In genomic region chr7:88111842-88112385, GRCh38 we compare ENCODE assay signal across 2 cellular contexts.
TF ChIP-seq lines count a peak whose summit lies in the region.

No MANE protein-coding gene starts in this region.

TF ChIP-seq in SK-N-SH treated with all-trans-retinoic acid at 6 μM for 48 hours, 23 proteins besides CTCF, POLR2A, EP300 and RAD21 (continued from another document):
- TF ChIP-seq TSHZ2 (CRISPR knock-in tag; IDR thresholded peaks at IDR 0.05) (no peak), ZFP3 (CRISPR knock-in tag; IDR thresholded peaks at IDR 0.05) (no peak), PPARA (CRISPR knock-in tag; IDR thresholded peaks at IDR 0.05; ENCODE audit: borderline replicate concordance) (no peak)

TF ChIP-seq in SK-N-SH, 30 proteins besides CTCF, POLR2A, EP300 and RAD21 (continued from another document):
- TF ChIP-seq GABPA (IDR thresholded peaks at IDR 0.05; ENCODE audit: low read depth): no peak
- TF ChIP-seq MEF2A (IDR thresholded peaks at IDR 0.05; ENCODE audit: borderline replicate concordance, low read depth): no peak
- no peak for TF ChIP-seq TEAD4 (IDR thresholded peaks at IDR 0.05; ENCODE audit: borderline replicate concordance, insufficient read depth)
- no peak for TF ChIP-seq TAF1 (IDR thresholded peaks at IDR 0.05; ENCODE audit: borderline replicate concordance, low read depth, low read length)
- no peak for TF ChIP-seq FOSL2 (IDR thresholded peaks at IDR 0.05; ENCODE audit: borderline replicate concordance, low read depth)
- no peak for TF ChIP-seq GATA2 (CRISPR knock-in tag; IDR thresholded peaks at IDR 0.05)
- TF ChIP-seq, protein P1, sequence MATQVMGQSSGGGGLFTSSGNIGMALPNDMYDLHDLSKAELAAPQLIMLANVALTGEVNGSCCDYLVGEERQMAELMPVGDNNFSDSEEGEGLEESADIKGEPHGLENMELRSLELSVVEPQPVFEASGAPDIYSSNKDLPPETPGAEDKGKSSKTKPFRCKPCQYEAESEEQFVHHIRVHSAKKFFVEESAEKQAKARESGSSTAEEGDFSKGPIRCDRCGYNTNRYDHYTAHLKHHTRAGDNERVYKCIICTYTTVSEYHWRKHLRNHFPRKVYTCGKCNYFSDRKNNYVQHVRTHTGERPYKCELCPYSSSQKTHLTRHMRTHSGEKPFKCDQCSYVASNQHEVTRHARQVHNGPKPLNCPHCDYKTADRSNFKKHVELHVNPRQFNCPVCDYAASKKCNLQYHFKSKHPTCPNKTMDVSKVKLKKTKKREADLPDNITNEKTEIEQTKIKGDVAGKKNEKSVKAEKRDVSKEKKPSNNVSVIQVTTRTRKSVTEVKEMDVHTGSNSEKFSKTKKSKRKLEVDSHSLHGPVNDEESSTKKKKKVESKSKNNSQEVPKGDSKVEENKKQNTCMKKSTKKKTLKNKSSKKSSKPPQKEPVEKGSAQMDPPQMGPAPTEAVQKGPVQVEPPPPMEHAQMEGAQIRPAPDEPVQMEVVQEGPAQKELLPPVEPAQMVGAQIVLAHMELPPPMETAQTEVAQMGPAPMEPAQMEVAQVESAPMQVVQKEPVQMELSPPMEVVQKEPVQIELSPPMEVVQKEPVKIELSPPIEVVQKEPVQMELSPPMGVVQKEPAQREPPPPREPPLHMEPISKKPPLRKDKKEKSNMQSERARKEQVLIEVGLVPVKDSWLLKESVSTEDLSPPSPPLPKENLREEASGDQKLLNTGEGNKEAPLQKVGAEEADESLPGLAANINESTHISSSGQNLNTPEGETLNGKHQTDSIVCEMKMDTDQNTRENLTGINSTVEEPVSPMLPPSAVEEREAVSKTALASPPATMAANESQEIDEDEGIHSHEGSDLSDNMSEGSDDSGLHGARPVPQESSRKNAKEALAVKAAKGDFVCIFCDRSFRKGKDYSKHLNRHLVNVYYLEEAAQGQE (IDR thresholded peaks at IDR 0.05; ENCODE audit: low read depth, low read length): no peak
- no peak for TF ChIP-seq FOXM1 (IDR thresholded peaks at IDR 0.05; ENCODE audit: low read depth)
- no peak for TF ChIP-seq JUND (IDR thresholded peaks at IDR 0.05)
- no peak for TF ChIP-seq YY1 (IDR thresholded peaks at IDR 0.05; ENCODE audit: low read depth)
TF ChIP-seq in SK-N-SH: peak in this region for 0.
